ENCODE assay signal across 20 cellular contexts in the genomic region with DNA sequence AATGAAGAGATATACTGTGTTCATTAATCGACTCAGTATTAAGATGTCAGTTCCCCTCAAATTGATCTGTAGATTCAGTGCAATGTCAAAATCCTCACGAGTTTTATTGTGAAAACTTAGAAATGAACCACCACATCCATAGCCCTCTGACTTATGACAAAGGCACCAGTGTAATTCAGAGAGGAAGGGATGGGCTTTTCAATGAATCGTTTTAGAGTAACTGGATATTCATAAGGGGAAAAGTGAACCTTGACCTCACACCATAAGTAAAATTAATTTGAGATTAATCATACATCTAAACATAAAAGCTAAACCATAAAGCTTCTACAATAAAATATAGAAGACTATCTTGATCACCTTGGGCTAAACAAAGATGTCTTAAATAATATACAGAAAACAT.
DNase-seq lines count a peak whose midpoint lies in the region; ATAC-seq and TF ChIP-seq lines count a peak whose summit lies in the region.
"Had no signal": no experiment of that assay in that cellular context is flagged by ENCODE, and none has a peak within 500 bp of the region (broad histone marks: within the 10 kb centered on the region; RNA-seq: fewer than 3 reads in every experiment).

No MANE protein-coding gene starts in this region.

- BruUV-seq in PC-3 (replicated peaks; lab: Mats Ljungman, UMichigan): no TSS peak

- H3K36me3 ChIP-seq in PC-3 (ENCODE audit: low read depth, low read length): no peaks in the 10 kb centered on the region
- H3K36me3 ChIP-seq: BLaER1 treated with 17β-estradiol and CSF1 and Interleukin-3, amounts not matched to agents 10 nM and 100 nM had no signal

- TF ChIP-seq CTCF in PC-3 (conservative IDR thresholded peaks at IDR 0.05; ENCODE audit: low read depth, low read length): no peak

- no peaks in the 10 kb centered on the region for H3F3A ChIP-seq in PC-3 (ENCODE audit: low read length, unreplicated experiment)

- no peaks in the 10 kb centered on the region for H3K4me1 ChIP-seq in PC-3 (ENCODE audit: insufficient read depth, low read length)
- H3K4me1 ChIP-seq: A549 had no signal

- no peaks in the 10 kb centered on the region for H3K79me2 ChIP-seq in PC-3 (ENCODE audit: low read length)

- peaks cover 14% of the 10 kb centered on the region for H3K27me3 ChIP-seq in PC-3 (ENCODE audit: low read length)
- H3K27me3 ChIP-seq: BLaER1 treated with 17β-estradiol and CSF1 and Interleukin-3, amounts not matched to agents 10 nM and 100 nM had no signal

- no peak overlapping the region for H3K4me3 ChIP-seq in PC-3 (ENCODE audit: low read length)
- H3K4me3 ChIP-seq: A549; BLaER1 treated with 17β-estradiol and CSF1 and Interleukin-3, amounts not matched to agents 10 nM and 100 nM had no signal

- no peaks in the 10 kb centered on the region for H4K20me1 ChIP-seq in PC-3 (ENCODE audit: low read length)
- H4K20me1 ChIP-seq: BLaER1 treated with 17β-estradiol and CSF1 and Interleukin-3, amounts not matched to agents 10 nM and 100 nM had no signal

- peak; percentile 24 for DNase-seq in COLO829 (ENCODE audit: low spot score)
- DNase-seq in PC-3: peak; percentile 8
- DNase-seq in foreskin melanocyte: peak; percentile 38
- no peak for DNase-seq in T-helper 2 cell
- DNase-seq: AML-193; CD4-positive, alpha-beta T cell; CD8-positive, alpha-beta T cell; COR-L47; DMS 273 treated with DMSO at 0.1 percent for 48 hours; DMS153; DMS53; DMS79; DND-41; EL; GF-D8 had no signal

- no peak overlapping the region for H2AFZ ChIP-seq in PC-3 (ENCODE audit: low read length)

- ATAC-seq in PC-3 (peak; percentile 61), HG03354 (IDR thresholded peaks at IDR 0.05; ENCODE audit: poor library complexity, severe bottlenecking, unreplicated experiment) (no peak)
- ATAC-seq: A549; CD8-positive, alpha-beta T cell had no signal

- no peak overlapping the region for H3K27ac ChIP-seq in PC-3 (ENCODE audit: low read length)
- H3K27ac ChIP-seq: 22Rv1; A549; BLaER1 treated with 17β-estradiol and CSF1 and Interleukin-3, amounts not matched to agents 10 nM and 100 nM; C4-2B had no signal

- CTCF ChIA-PET in PC-3 (lab: Charles Lee): no interaction called here

- H3K9ac ChIP-seq in PC-3 (ENCODE audit: low read length): no peak overlapping the region
- H3K9ac ChIP-seq: BLaER1 treated with 17β-estradiol and CSF1 and Interleukin-3, amounts not matched to agents 10 nM and 100 nM had no signal

- intact Hi-C loops in PC-3 (cut with micrococcal nuclease): no loop called here

- no peaks in the 10 kb centered on the region for H3K9me2 ChIP-seq in PC-3 (replicated peaks; ENCODE audit: low read length)

- no peaks in the 10 kb centered on the region for H3K9me3 ChIP-seq in PC-3 (ENCODE audit: low read length)

- no peak overlapping the region for H3K4me2 ChIP-seq in PC-3 (ENCODE audit: low read length)
- H3K4me2 ChIP-seq: A549; BLaER1 treated with 17β-estradiol and CSF1 and Interleukin-3, amounts not matched to agents 10 nM and 100 nM had no signal

- POLR2A ChIA-PET in PC-3 (lab: Charles Lee; ENCODE audit: unreplicated experiment): interaction anchor here (0.7 kb wide), 1 partner anchor 124 kb away, joined by 3 read pairs; no protein-coding TSS in a partner anchor

Comparison
In these comparisons a context has a peak if more than half of its experiments do, and no peak if none do; other contexts are left out.
1. DNase-seq: peak in COLO829 (single experiment), PC-3 (single experiment) and foreskin melanocyte (single experiment); none in T-helper 2 cell (0 of 5).